ENCODE assay signal across 33 cellular contexts in the genomic region with DNA sequence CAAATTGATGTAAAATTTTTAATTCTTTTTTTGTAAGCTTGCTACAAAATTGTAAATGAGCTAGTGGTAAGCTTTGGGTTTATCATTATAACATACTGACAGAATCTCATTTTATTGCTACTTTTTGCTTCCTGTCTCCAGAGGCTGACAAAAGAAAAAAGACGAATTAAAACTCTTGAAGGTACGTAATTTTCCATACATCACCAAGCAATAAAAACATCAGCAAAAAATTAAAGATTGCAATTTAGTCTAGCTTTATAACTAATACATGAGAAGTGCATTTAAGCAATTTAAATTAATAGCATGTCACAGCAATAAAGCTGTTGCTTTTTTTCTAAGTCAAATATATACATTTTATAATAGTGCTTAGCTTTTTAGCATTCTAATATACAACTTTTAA.
"Had no signal": no experiment of that assay in that cellular context is flagged by ENCODE, and none has a peak within 500 bp of the region (broad histone marks: within the 10 kb centered on the region; RNA-seq: fewer than 3 reads in every experiment).

No MANE protein-coding gene starts in this region.

- H3K27me3 Mint-ChIP-seq: activated CD4-positive, alpha-beta memory T cell treated with anti-CD3 and anti-CD28 coated beads for 36 hours; activated CD8-positive, alpha-beta memory T cell treated with anti-CD3 and anti-CD28 coated beads, Interleukin-2, amount 10 ng/mL, durations not matched to agents 7 days and 5 days; activated naive CD4-positive, alpha-beta T cell treated with anti-CD3 and anti-CD28 coated beads, Interleukin-2, amount 10 ng/mL, durations not matched to agents 7 days and 5 days; activated naive CD8-positive, alpha-beta T cell treated with anti-CD3 and anti-CD28 coated beads, Interleukin-2, amount 10 ng/mL, durations not matched to agents 7 days and 5 days; central memory CD8-positive, alpha-beta T cell; dendritic cell treated with granulocyte-macrophage colony-stimulating factor and Interleukin-4, amounts not matched to agents 40 ng/mL and 50 ng/mL, for 4 days had no signal

- H3K36me3 Mint-ChIP-seq: activated CD4-positive, alpha-beta memory T cell treated with anti-CD3 and anti-CD28 coated beads for 36 hours had no signal

- H3K4me3 Mint-ChIP-seq: activated B cell treated with CpG ODN at 0.5 μM for 24 hours; activated CD8-positive, alpha-beta memory T cell treated with anti-CD3 and anti-CD28 coated beads, Interleukin-2, amount 10 ng/mL, durations not matched to agents 7 days and 5 days; activated CD8-positive, alpha-beta T cell treated with anti-CD3 and anti-CD28 coated beads, Interleukin-2, amount 10 ng/mL, durations not matched to agents 7 days and 5 days; activated naive CD4-positive, alpha-beta T cell treated with anti-CD3 and anti-CD28 coated beads, Interleukin-2, amount 10 ng/mL, durations not matched to agents 7 days and 5 days; activated naive CD8-positive, alpha-beta T cell treated with anti-CD3 and anti-CD28 coated beads, Interleukin-2, amount 10 ng/mL, durations not matched to agents 7 days and 5 days; activated T-helper 1 cell treated with anti-CD3 and anti-CD28 coated beads, Interleukin-12 subunit alpha, Interleukin-12 subunit beta, Interleukin-2, Interleukin-4 antibody, amounts not matched to agents 30 ng/mL and 10 ng/mL and 1 ng/mL, durations not matched to agents 14 hours and 24 hours and 36 hours; central memory CD8-positive, alpha-beta T cell; dendritic cell treated with granulocyte-macrophage colony-stimulating factor and Interleukin-4, amounts not matched to agents 40 ng/mL and 50 ng/mL, for 4 days; endodermal cell; T-helper 1 cell treated with Interleukin-12 subunit alpha and Interleukin-12 subunit beta and Interleukin-4 antibody, amounts not matched to agents 30 μg/mL and 1 μg/mL, for 36 hours; T-helper 2 cell treated with Interferon-gamma antibody and Interleukin-4, amounts not matched to agents 5 μg/mL and 100 μg/mL, for 36 hours had no signal

- ATAC-seq: activated CD4-positive, CD25-positive, alpha-beta regulatory T cell treated with anti-CD3 and anti-CD28 coated beads, Interleukin-2, amount 50 U/mL, for 24 hours; activated CD8-positive, alpha-beta memory T cell treated with anti-CD3 and anti-CD28 coated beads, Interleukin-2, amount 10 ng/mL, durations not matched to agents 7 days and 5 days; activated CD8-positive, alpha-beta T cell treated with anti-CD3 and anti-CD28 coated beads, Interleukin-2, amount 10 ng/mL, durations not matched to agents 7 days and 5 days; activated naive CD4-positive, alpha-beta T cell treated with anti-CD3 and anti-CD28 coated beads, Interleukin-2, amount 50 U/mL, for 72 hours; foreskin keratinocyte; gastrocnemius medialis had no signal

- DNase-seq: activated B cell treated with CpG ODN at 0.5 μM for 24 hours; activated CD4-positive, alpha-beta memory T cell treated with anti-CD3 and anti-CD28 coated beads for 36 hours; activated CD4-positive, alpha-beta T cell treated with anti-CD3 and anti-CD28 coated beads for 48 hours; activated CD8-positive, alpha-beta memory T cell treated with anti-CD3 and anti-CD28 coated beads, Interleukin-2, amount 10 ng/mL, durations not matched to agents 7 days and 5 days; activated CD8-positive, alpha-beta memory T cell treated with anti-CD3 and anti-CD28 coated beads, Interleukin-2, amount 50 U/mL, for 4 hours; activated CD8-positive, alpha-beta T cell treated with anti-CD3 and anti-CD28 coated beads, Interleukin-2, amount 10 ng/mL, durations not matched to agents 7 days and 5 days; activated gamma-delta T cell; activated naive CD4-positive, alpha-beta T cell; activated naive CD4-positive, alpha-beta T cell treated with anti-CD3 and anti-CD28 coated beads, Interleukin-2, amount 10 ng/mL, durations not matched to agents 7 days and 5 days; activated naive CD8-positive, alpha-beta T cell treated with anti-CD3 and anti-CD28 coated beads, Interleukin-2, amount 10 ng/mL, durations not matched to agents 7 days and 5 days; activated T-cell treated with anti-CD3 and anti-CD28 coated beads, Interleukin-2, amount 50 U/mL, for 1 hour; activated T-cell treated with anti-CD3 and anti-CD28 coated beads, Interleukin-2, amount 50 U/mL, for 48 hours; brain microvascular endothelial cell; dorsolateral prefrontal cortex; effector memory CD4-positive, alpha-beta T cell; endodermal cell; erythroblast; foreskin keratinocyte; gastrocnemius medialis; glutamatergic neuron; heart left ventricle; T1000; WERI-Rb-1 had no signal

- H3K4me1 Mint-ChIP-seq: endodermal cell had no signal

- H3K36me3 ChIP-seq: ascending aorta, brain microvascular endothelial cell, esophagus muscularis mucosa, gastrocnemius medialis, heart left ventricle, WERI-Rb-1 had no signal

- H3K9me3 Mint-ChIP-seq: activated B cell treated with CpG ODN at 0.5 μM for 24 hours; activated CD4-positive, alpha-beta memory T cell treated with anti-CD3 and anti-CD28 coated beads for 36 hours had no signal

- H3K27ac Mint-ChIP-seq: activated B cell treated with CpG ODN at 0.5 μM for 24 hours; activated CD8-positive, alpha-beta memory T cell treated with anti-CD3 and anti-CD28 coated beads, Interleukin-2, amount 10 ng/mL, durations not matched to agents 7 days and 5 days; activated T-helper 1 cell treated with anti-CD3 and anti-CD28 coated beads, Interleukin-12 subunit alpha, Interleukin-12 subunit beta, Interleukin-2, Interleukin-4 antibody, amounts not matched to agents 30 ng/mL and 10 ng/mL and 1 ng/mL, durations not matched to agents 14 hours and 24 hours and 36 hours; dendritic cell treated with granulocyte-macrophage colony-stimulating factor and Interleukin-4, amounts not matched to agents 40 ng/mL and 50 ng/mL, for 4 days; endodermal cell; T-helper 1 cell treated with Interleukin-12 subunit alpha and Interleukin-12 subunit beta and Interleukin-4 antibody, amounts not matched to agents 30 μg/mL and 1 μg/mL, for 36 hours; T-helper 2 cell treated with Interferon-gamma antibody and Interleukin-4, amounts not matched to agents 5 μg/mL and 100 μg/mL, for 36 hours had no signal

- H3K27ac ChIP-seq: ascending aorta, brain microvascular endothelial cell, coronary artery, dorsolateral prefrontal cortex, esophagus muscularis mucosa, foreskin keratinocyte, gastrocnemius medialis, heart left ventricle, WERI-Rb-1 had no signal

- H3K9me3 ChIP-seq: ascending aorta, esophagus muscularis mucosa, gastrocnemius medialis, heart left ventricle had no signal
